ENCODE assay signal across 8 cellular contexts in the genomic region with DNA sequence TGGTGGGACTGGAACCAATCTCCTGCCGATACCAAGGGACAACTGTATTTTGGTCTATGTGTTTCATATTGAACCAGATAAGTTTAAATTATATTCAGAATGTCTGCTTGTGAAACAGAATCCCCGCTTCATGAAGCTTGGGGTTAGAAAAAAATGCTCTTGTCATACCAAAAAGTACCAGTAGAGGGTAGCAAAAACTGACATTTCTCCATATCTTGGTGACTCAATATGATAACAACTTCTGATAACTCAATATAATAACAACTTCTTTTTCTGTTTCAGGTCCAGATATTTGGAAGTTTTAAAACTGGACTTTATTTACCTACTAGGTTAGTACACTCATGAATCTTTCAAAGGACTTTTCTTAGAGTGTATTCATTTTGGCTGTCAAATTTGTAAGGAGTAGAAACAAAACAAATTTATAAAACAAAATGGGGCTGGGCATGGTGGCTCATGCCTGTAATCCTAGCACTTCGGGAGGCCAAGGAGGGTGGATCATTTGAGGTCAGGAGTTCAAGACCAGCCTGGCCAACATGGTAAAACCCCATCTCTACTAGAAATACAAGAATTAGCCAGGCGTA.
DNase-seq lines count a peak whose midpoint lies in the region; ATAC-seq and TF ChIP-seq lines count a peak whose summit lies in the region.

No MANE protein-coding gene starts in this region.

- peaks cover 36% of the 10 kb centered on the region for H3K4me1 ChIP-seq in parathyroid adenoma

- no peak overlapping the region for H2AFZ ChIP-seq in SU-DHL-6 (ENCODE audit: low read depth, low read length, severe bottlenecking)
- no peak overlapping the region for H2AFZ ChIP-seq in parathyroid adenoma

- H3K4me2 ChIP-seq in SU-DHL-6 (ENCODE audit: low read depth, low read length, poor library complexity, severe bottlenecking) = no peak overlapping the region
- H3K4me2 ChIP-seq in parathyroid adenoma (ENCODE audit: low read length) = no peak overlapping the region

- H3K27ac ChIP-seq in SU-DHL-6 (ENCODE audit: low read depth, low read length) (no peak overlapping the region), parathyroid adenoma (peak overlapping the region; percentile 84)

- DNase-seq in NCI-H146 (lab: John Stamatoyannopoulos, UW) (peak; percentile 2), NCI-H146 treated with DMSO at 0.1 percent for 48 hours (lab: John Stamatoyannopoulos, UW; ENCODE audit: unreplicated experiment) (no peak), HS-27A (ENCODE audit: low read depth) (peak; percentile 51), fibroblast of gingiva (ENCODE audit: low read depth) (peak; percentile 32), NK-92 (lab: John Stamatoyannopoulos, UW; ENCODE audit: unreplicated experiment) (no peak)

- H3K9me3 ChIP-seq in SU-DHL-6 (ENCODE audit: insufficient read depth, low read length) (no peaks in the 10 kb centered on the region), parathyroid adenoma (ENCODE audit: control insufficient read depth, low read length) (no peaks in the 10 kb centered on the region)

- TF ChIP-seq CTCF in SU-DHL-6 (IDR thresholded peaks at IDR 0.05; ENCODE audit: insufficient read depth, low read length, poor library complexity, severe bottlenecking) (peak; percentile 54), parathyroid adenoma (IDR thresholded peaks at IDR 0.05) (peak; percentile 84)

- H3K4me3 ChIP-seq in SU-DHL-6 (ENCODE audit: insufficient read depth, low read length, poor library complexity, severe bottlenecking) (no peak overlapping the region), parathyroid adenoma (ENCODE audit: low read depth, low read length) (no peak overlapping the region)

- no peaks in the 10 kb centered on the region for H4K20me1 ChIP-seq in SU-DHL-6 (ENCODE audit: low read depth, low read length)

- H3K27me3 ChIP-seq in SU-DHL-6 (ENCODE audit: low read length) (no peaks in the 10 kb centered on the region), parathyroid adenoma (ENCODE audit: control insufficient read depth, insufficient read depth, low read length) (no peaks in the 10 kb centered on the region)

- H3K9me2 ChIP-seq in SU-DHL-6 (replicated peaks; ENCODE audit: insufficient read depth, low read length) = no peaks in the 10 kb centered on the region

- ATAC-seq in GM19328 (IDR thresholded peaks at IDR 0.05; ENCODE audit: unreplicated experiment) = no peak

- no peak overlapping the region for H3K9ac ChIP-seq in SU-DHL-6 (ENCODE audit: low read length)
- no peak overlapping the region for H3K9ac ChIP-seq in parathyroid adenoma

- peaks cover 4% of the 10 kb centered on the region; the same call in 1 of the 2 replicates for H3K36me3 ChIP-seq in SU-DHL-6 (ENCODE audit: low read length)
- H3K36me3 ChIP-seq in parathyroid adenoma (ENCODE audit: control insufficient read depth, insufficient read depth, low read length) = no peaks in the 10 kb centered on the region

- no peaks in the 10 kb centered on the region for H3K79me2 ChIP-seq in SU-DHL-6 (ENCODE audit: insufficient read depth, low read length)
- no peaks in the 10 kb centered on the region for H3K79me2 ChIP-seq in parathyroid adenoma

- H3F3A ChIP-seq in SU-DHL-6 (ENCODE audit: insufficient read depth) = peaks cover 4% of the 10 kb centered on the region; the same call in 1 of the 2 replicates

Comparison
In these comparisons a context has a peak if more than half of its experiments do, and no peak if none do; other contexts are left out.
1. DNase-seq: peak in NCI-H146 (single experiment), HS-27A (single experiment) and fibroblast of gingiva (single experiment); none in NCI-H146 treated with DMSO at 0.1 percent for 48 hours (single experiment) and NK-92 (single experiment).